In the genomic region with DNA sequence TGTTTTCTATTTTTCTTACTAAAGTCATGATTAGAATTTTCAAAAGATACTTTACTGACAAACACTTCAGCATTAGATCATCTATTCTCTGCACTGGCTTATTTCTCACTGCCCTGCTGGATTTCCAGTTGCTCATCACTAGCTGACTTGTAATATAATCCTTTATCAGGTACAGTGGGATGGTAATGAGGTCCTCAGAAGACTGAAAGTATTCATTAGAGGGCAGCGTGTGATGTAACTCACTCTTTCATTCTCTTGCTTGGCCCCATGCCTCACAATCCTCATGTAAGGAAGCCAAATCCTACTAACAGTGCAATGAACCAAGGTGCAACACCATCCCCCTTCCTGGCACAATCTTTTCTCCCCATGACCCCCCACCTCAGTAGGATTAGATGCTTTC, we compare ENCODE assay signal across 12 cellular contexts.
"Had no signal": no experiment of that assay in that cellular context is flagged by ENCODE, and none has a peak within 500 bp of the region (broad histone marks: within the 10 kb centered on the region; RNA-seq: fewer than 3 reads in every experiment).

No MANE protein-coding gene starts in this region.

- ATAC-seq: left ventricle myocardium superior; naive thymus-derived CD4-positive, alpha-beta T cell; right cardiac atrium had no signal

- H3K4me3 Mint-ChIP-seq: immature natural killer cell; naive thymus-derived CD4-positive, alpha-beta T cell had no signal

- H3K27me3 Mint-ChIP-seq: naive thymus-derived CD4-positive, alpha-beta T cell had no signal

- H3K4me1 Mint-ChIP-seq: immature natural killer cell; naive thymus-derived CD4-positive, alpha-beta T cell had no signal

- H3K36me3 Mint-ChIP-seq: immature natural killer cell had no signal

- DNase-seq: colonic mucosa; dermis blood vessel endothelial cell; esophagus squamous epithelium; foreskin fibroblast; immature natural killer cell; left ventricle myocardium superior; naive thymus-derived CD4-positive, alpha-beta T cell; right cardiac atrium; small intestine; stimulated activated CD4-positive, alpha-beta T cell treated with anti-CD3 and anti-CD28 coated beads, Interleukin-12 subunit alpha, Interleukin-12 subunit beta, amount 100 ng/mL, for 4 hours; stimulated activated naive CD4-positive, alpha-beta T cell treated with Interleukin-2 at 50 U/mL for 16 hours; trophoblast cell had no signal

- H3K27ac Mint-ChIP-seq: naive thymus-derived CD4-positive, alpha-beta T cell had no signal
